Comparison of ENCODE assay signal across 9 cellular contexts in the genomic region with DNA sequence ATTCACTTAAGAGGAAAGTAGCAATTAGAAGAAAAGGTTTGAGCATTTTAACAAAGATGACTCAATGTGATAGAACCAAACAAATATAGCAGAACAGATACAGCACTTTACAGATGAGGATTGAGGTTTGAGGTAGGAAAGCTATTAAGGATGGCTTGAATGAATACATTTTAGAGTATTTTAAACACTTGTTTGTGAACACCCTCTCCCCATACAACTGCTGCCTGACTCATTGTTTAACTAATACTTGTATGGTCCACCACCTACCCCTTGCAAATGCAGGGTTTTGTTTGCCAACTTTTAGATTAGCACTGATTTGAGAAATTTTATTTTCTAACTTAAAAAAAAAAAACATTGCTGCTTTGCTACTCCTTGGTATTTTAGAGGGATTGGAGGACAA.
"Had no signal": no experiment of that assay in that cellular context is flagged by ENCODE, and none has a peak within 500 bp of the region (broad histone marks: within the 10 kb centered on the region; RNA-seq: fewer than 3 reads in every experiment).

No MANE protein-coding gene starts in this region.

- H3K9ac ChIP-seq: GM23248 had no signal

- DNase-seq: GM23248, GOT3, H7, H9, HCEC 1CT, HFFc6 had no signal

- H3K4me3 ChIP-seq: GM23248, GM23338, HAP-1 had no signal

- H3K9me3 ChIP-seq: HAP-1 had no signal

- H3K36me3 ChIP-seq: HAP-1 had no signal

- H3K27ac ChIP-seq: GM23248 had no signal

- H3K4me2 ChIP-seq: GM23338 had no signal

- H2AFZ ChIP-seq: GM23248, GM23338 had no signal

- H3K4me1 ChIP-seq: HAP-1 had no signal

- ATAC-seq: GM23338, HCT116 had no signal
